In genomic region chr3:242986-243706, GRCh38 we compare ENCODE assay signal across 11 cellular contexts. TPM values are rescaled to one million over a fixed set of nuclear protein-coding genes. Genes with fewer than 3 reads are reported as not detected.
A peak's percentile ranks its signal among the peaks of the same experiment; 100 is the strongest.
DNase-seq lines count a peak whose midpoint lies in the region; ATAC-seq, FAIRE-seq and TF ChIP-seq lines count a peak whose summit lies in the region.
"Had no signal": no experiment of that assay in that cellular context is flagged by ENCODE, and none has a peak within 500 bp of the region (broad histone marks: within the 10 kb centered on the region; RNA-seq: fewer than 3 reads in every experiment).

No MANE protein-coding gene starts in this region.

- in situ Hi-C loops in HepG2 (cut with HindIII; ENCODE audit: extremely low pct_ligation_motif_present, low pct_unique_long_range_greater_than_20kb): no loop called here

- TF ChIP-seq EP300 in HepG2 (IDR thresholded peaks at IDR 0.05; ENCODE audit: low read depth in 2 of 2, low read length in 2 of 2) (no peak), HepG2 (CRISPR knock-in tag; IDR thresholded peaks at IDR 0.05; ENCODE audit: borderline replicate concordance) (no peak)

- H3K4me1 Mint-ChIP-seq in CD4-positive, alpha-beta memory T cell: no peaks in the 10 kb centered on the region

- FAIRE-seq in HepG2 (lab: Jason Lieb, UNC): no peak

- TF ChIP-seq CTCF in HepG2 (CRISPR knock-in tag; IDR thresholded peaks at IDR 0.05) (no peak), right lobe of liver (IDR thresholded peaks at IDR 0.05) (no peak), WI38 (IDR thresholded peaks at IDR 0.05; ENCODE audit: low read depth, low read length) (no peak)

- H3K9ac ChIP-seq in HepG2 (ENCODE audit: insufficient read depth, low read depth, low read length): no peak overlapping the region

- H3K9me3 ChIP-seq in HepG2 (ENCODE audit: low read length) (no peaks in the 10 kb centered on the region), right lobe of liver (no peaks in the 10 kb centered on the region)
- no peaks in the 10 kb centered on the region for H3K9me3 ChIP-seq in CD4-positive, alpha-beta memory T cell (ENCODE audit: control insufficient read depth in 1 of 2, low read length in 2 of 2)

- H3K4me2 ChIP-seq in HepG2 (ENCODE audit: low read depth, low read length): no peak overlapping the region

- DNase-seq in HepG2 (ENCODE audit: low spot score) (no peak), right lobe of liver (no peak), left ventricle myocardium superior (no peak), iPS-NIHi11 (ENCODE audit: low spot score) (no peak), NCI-H82 treated with DMSO at 0.1 percent for 48 hours (lab: John Stamatoyannopoulos, UW; ENCODE audit: unreplicated experiment) (no peak)
- DNase-seq in CD4-positive, alpha-beta memory T cell: no peak
- DNase-seq in stimulated activated naive CD4-positive, alpha-beta T cell (lab: John Stamatoyannopoulos, UW): no peak
- DNase-seq: activated CD8-positive, alpha-beta memory T cell treated with anti-CD3 and anti-CD28 coated beads, Interleukin-2, amount 50 U/mL, for 48 hours; CD8-positive, alpha-beta T cell; GOT3 had no signal

- POLR2A ChIA-PET in HepG2 (lab: Yijun Ruan, JAX): no interaction called here
- POLR2A ChIA-PET in CD4-positive, alpha-beta memory T cell (lab: Charles Lee; ENCODE audit: partially characterized antibody): no interaction called here

- H3K27me3 ChIP-seq in HepG2 (ENCODE audit: control insufficient read depth in 1 of 2, insufficient read depth in 2 of 2, low read length in 2 of 2): no peaks in the 10 kb centered on the region; a peak in 1 of 5 replicates
- no peaks in the 10 kb centered on the region for H3K27me3 ChIP-seq in right lobe of liver
- H3K27me3 ChIP-seq in CD4-positive, alpha-beta memory T cell (ENCODE audit: insufficient read depth, low read length): no peaks in the 10 kb centered on the region

- H3K27me3 Mint-ChIP-seq in CD4-positive, alpha-beta memory T cell: no peaks in the 10 kb centered on the region

- no peak overlapping the region for H3K4me3 ChIP-seq in HepG2 (replicated peaks in 1 of 3; ENCODE audit: insufficient read depth in 1 of 3, low read depth in 2 of 3, low read length in 3 of 3)
- no peak overlapping the region for H3K4me3 ChIP-seq in right lobe of liver
- peak overlapping the region; percentile 22; the same call in 1 of the 2 replicates for H3K4me3 ChIP-seq in WI38 (ENCODE audit: low read depth, low read length)
- H3K4me3 ChIP-seq in CD4-positive, alpha-beta memory T cell (ENCODE audit: low read length in 2 of 2): no peak overlapping the region

- no TSS peak for BruUV-seq in HepG2 (replicated peaks; lab: Mats Ljungman, UMichigan)

- H3K79me2 ChIP-seq in HepG2 (ENCODE audit: insufficient read depth, low read length): no peaks in the 10 kb centered on the region

- H3K4me1 ChIP-seq in HepG2 (ENCODE audit: insufficient read depth, low read length) (no peaks in the 10 kb centered on the region), right lobe of liver (no peaks in the 10 kb centered on the region)
- H3K4me1 ChIP-seq in CD4-positive, alpha-beta memory T cell (ENCODE audit: insufficient read depth, low read length): no peaks in the 10 kb centered on the region

- TF ChIP-seq RAD21 in HepG2 (CRISPR knock-in tag; IDR thresholded peaks at IDR 0.05): no peak

- no peak overlapping the region for H3K4me3 Mint-ChIP-seq in CD4-positive, alpha-beta memory T cell
- H3K4me3 Mint-ChIP-seq: CD8-positive, alpha-beta T cell had no signal

- H3K36me3 ChIP-seq in HepG2 (replicated peaks in 1 of 2; ENCODE audit: control insufficient read depth in 1 of 2, insufficient read depth in 2 of 2, low read length in 2 of 2) (no peaks in the 10 kb centered on the region), right lobe of liver (no peaks in the 10 kb centered on the region)
- H3K36me3 ChIP-seq in CD4-positive, alpha-beta memory T cell (ENCODE audit: insufficient read depth, low read length): no peaks in the 10 kb centered on the region

- no peak overlapping the region for H3K27ac Mint-ChIP-seq in CD4-positive, alpha-beta memory T cell
- H3K27ac Mint-ChIP-seq: CD8-positive, alpha-beta T cell had no signal

- no peaks in the 10 kb centered on the region for H3K36me3 Mint-ChIP-seq in CD4-positive, alpha-beta memory T cell
- H3K36me3 Mint-ChIP-seq: CD8-positive, alpha-beta T cell had no signal

- ATAC-seq in HepG2: no peak
- ATAC-seq in right lobe of liver: no peak
- ATAC-seq in left ventricle myocardium superior: peak; percentile 45
- ATAC-seq: CD8-positive, alpha-beta T cell had no signal

- no peak overlapping the region for H3K27ac ChIP-seq in HepG2 (ENCODE audit: extremely low read length, insufficient read depth, low read length)
- H3K27ac ChIP-seq in right lobe of liver: no peak overlapping the region
- no peak overlapping the region for H3K27ac ChIP-seq in CD4-positive, alpha-beta memory T cell (ENCODE audit: low read depth, low read length)

- no peaks in the 10 kb centered on the region for H4K20me1 ChIP-seq in HepG2 (ENCODE audit: insufficient read depth, low read length)

- CTCF ChIA-PET in HepG2 (lab: Yijun Ruan, JAX; ENCODE audit: low intra/inter-chr PET ratio, low total read pairs): no interaction called here
- CTCF ChIA-PET in CD4-positive, alpha-beta memory T cell (lab: Charles Lee; ENCODE audit: partially characterized antibody): no interaction called here

- 27% methylated on average over 5 of the region's 5 CpGs for WGBS in HepG2 (ENCODE audit: low lambda C conversion rate)
- 53% methylated on average over 5 of the region's 5 CpGs for WGBS in right lobe of liver (ENCODE audit: insufficient coverage, low coverage, low lambda C conversion rate, missing lambda C conversion rate)

- no peak overlapping the region for H2AFZ ChIP-seq in HepG2 (ENCODE audit: low read length)

- intact Hi-C loops in HepG2 (cut with micrococcal nuclease; ENCODE audit: unreplicated experiment): no loop called here
- intact Hi-C loops in right lobe of liver (cut with DNase I): no loop called here
- intact Hi-C loops in left ventricle myocardium superior (cut with micrococcal nuclease): no loop called here
- intact Hi-C loops in CD4-positive, alpha-beta memory T cell (cut with micrococcal nuclease): no loop called here

- TF ChIP-seq POLR2A in HepG2 (IDR thresholded peaks at IDR 0.05; ENCODE audit: insufficient read depth in 1 of 2, low read depth in 2 of 2, low read length in 2 of 2) (no peak), right lobe of liver (IDR thresholded peaks at IDR 0.05) (no peak)

- H3K9me3 Mint-ChIP-seq in CD4-positive, alpha-beta memory T cell: peaks cover 0 to 3% (median 0%) of the 10 kb centered on the region in 8 donors
- H3K9me3 Mint-ChIP-seq: CD8-positive, alpha-beta T cell had no signal

TF ChIP-seq in HepG2, 621 proteins besides CTCF, POLR2A, EP300 and RAD21 (continues in another document):
- TF ChIP-seq ZNF329 (CRISPR knock-in tag; IDR thresholded peaks at IDR 0.05; ENCODE audit: low read depth) (no peak), MAFK (conservative IDR thresholded peaks at IDR 0.05 in 1 of 2, IDR thresholded peaks at IDR 0.05 in 1 of 2; ENCODE audit: low read length in 2 of 2) (peak; percentile 79 to 81), ZNF251 (CRISPR knock-in tag; IDR thresholded peaks at IDR 0.05) (no peak), ZC3H13 (CRISPR knock-in tag; IDR thresholded peaks at IDR 0.05) (no peak), ZNF501 (CRISPR knock-in tag; IDR thresholded peaks at IDR 0.05) (no peak), IKZF4 (CRISPR knock-in tag; IDR thresholded peaks at IDR 0.05; ENCODE audit: borderline replicate concordance, low read depth, not compliant biosample characterization) (no peak)
- TF ChIP-seq, protein P1, sequence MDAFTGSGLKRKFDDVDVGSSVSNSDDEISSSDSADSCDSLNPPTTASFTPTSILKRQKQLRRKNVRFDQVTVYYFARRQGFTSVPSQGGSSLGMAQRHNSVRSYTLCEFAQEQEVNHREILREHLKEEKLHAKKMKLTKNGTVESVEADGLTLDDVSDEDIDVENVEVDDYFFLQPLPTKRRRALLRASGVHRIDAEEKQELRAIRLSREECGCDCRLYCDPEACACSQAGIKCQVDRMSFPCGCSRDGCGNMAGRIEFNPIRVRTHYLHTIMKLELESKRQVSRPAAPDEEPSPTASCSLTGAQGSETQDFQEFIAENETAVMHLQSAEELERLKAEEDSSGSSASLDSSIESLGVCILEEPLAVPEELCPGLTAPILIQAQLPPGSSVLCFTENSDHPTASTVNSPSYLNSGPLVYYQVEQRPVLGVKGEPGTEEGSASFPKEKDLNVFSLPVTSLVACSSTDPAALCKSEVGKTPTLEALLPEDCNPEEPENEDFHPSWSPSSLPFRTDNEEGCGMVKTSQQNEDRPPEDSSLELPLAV (CRISPR knock-in tag; conservative IDR thresholded peaks at IDR 0.05; ENCODE audit: low read depth): no peak

RNA-seq across cellular contexts. Expression of gene CHL1, which starts 46.6 kb away (rescaled TPM):
- total RNA-seq in HepG2 (2016; rRNA removed; fragmentation: Illumina TruSeq; extraction: Trizol): not detected in 2 replicates
- not detected in 2 replicates for total RNA-seq in HepG2 (2016; cell fraction: cytosol; rRNA removed; fragmentation: Illumina TruSeq; extraction: Trizol; ENCODE audit: low read depth)
- not detected in 2 replicates for total RNA-seq in HepG2 (2016; cell fraction: insoluble cytoplasmic fraction; rRNA removed; fragmentation: Illumina TruSeq; extraction: Trizol)
- total RNA-seq in HepG2 (2016; cell fraction: membrane; rRNA removed; fragmentation: Illumina TruSeq; extraction: Trizol): not detected in 2 replicates
- not detected in 2 replicates for total RNA-seq in HepG2 (2016; cell fraction: nucleus; rRNA removed; fragmentation: Illumina TruSeq; extraction: Trizol)
- not detected in 2 replicates for polyA plus RNA-seq in HepG2 (2011; rRNA removed)
- polyA plus RNA-seq in HepG2 (2011; cell fraction: cytosol; rRNA removed): 0.14 TPM in 1 of 2 replicates, not detected in the other
- not detected in 2 replicates for polyA plus RNA-seq in HepG2 (2011; cell fraction: nucleus; rRNA removed)
- polyA plus RNA-seq in HepG2 (2012): not detected in 2 replicates
- polyA plus RNA-seq in HepG2 (2016; cell fraction: cytosol; fragmentation: Illumina TruSeq; extraction: Trizol; ENCODE audit: low read depth): not detected in 2 replicates
- polyA plus RNA-seq in HepG2 (2016; cell fraction: insoluble cytoplasmic fraction; fragmentation: Illumina TruSeq; extraction: Trizol; ENCODE audit: low read depth): not detected in 2 replicates
- not detected in 2 replicates for polyA plus RNA-seq in HepG2 (2016; cell fraction: membrane; fragmentation: Illumina TruSeq; extraction: Trizol; ENCODE audit: low read depth)
- polyA plus RNA-seq in HepG2 (2016; cell fraction: nucleus; fragmentation: Illumina TruSeq; extraction: Trizol; ENCODE audit: insufficient read depth, low read depth): not detected in 2 replicates
- not detected in 2 replicates for polyA minus RNA-seq in HepG2 (2011; rRNA and poly(A)+ RNA removed; ENCODE audit: low replicate concordance)
- polyA minus RNA-seq in HepG2 (2011; cell fraction: cytosol; rRNA and poly(A)+ RNA removed): not detected in 2 replicates
- polyA minus RNA-seq in HepG2 (2011; cell fraction: nucleus; rRNA and poly(A)+ RNA removed): not detected in 2 replicates
- 1 to 10 TPM in 3 of 6 experiments, under 1 TPM in 3; 0.06 to 1.1 (median 0.86) TPM for total RNA-seq in right lobe of liver
- total RNA-seq in left ventricle myocardium superior: 19.0 TPM
- total RNA-seq in CD4-positive, alpha-beta memory T cell: not detected
- polyA plus RNA-seq in CD4-positive, alpha-beta memory T cell: not detected
- total RNA-seq: CD8-positive, alpha-beta T cell had no signal
